ENCODE assay signal across 9 cellular contexts in genomic region chr1:93702102-93702827, GRCh38. TPM values are rescaled to one million over a fixed set of nuclear protein-coding genes. Genes with fewer than 3 reads are reported as not detected.
A peak's percentile ranks its signal among the peaks of the same experiment; 100 is the strongest.
DNase-seq lines count a peak whose midpoint lies in the region; ATAC-seq and TF ChIP-seq lines count a peak whose summit lies in the region.
"Had no signal": no experiment of that assay in that cellular context is flagged by ENCODE, and none has a peak within 500 bp of the region (broad histone marks: within the 10 kb centered on the region; RNA-seq: fewer than 3 reads in every experiment).

No MANE protein-coding gene starts in this region.

- ATAC-seq in GM18502 (IDR thresholded peaks at IDR 0.05; ENCODE audit: poor library complexity, unreplicated experiment) (peak; percentile 31), HG03432 (IDR thresholded peaks at IDR 0.05; ENCODE audit: unreplicated experiment) (peak; percentile 35)
- ATAC-seq in activated CD8-positive, alpha-beta T cell treated with anti-CD3 and anti-CD28 coated beads, Interleukin-2, amount 10 ng/mL, durations not matched to agents 7 days and 5 days, result no peak

- intact Hi-C loops in MCF 10A (cut with micrococcal nuclease), result no loop called here

- TF ChIP-seq CTCF in MCF 10A (IDR thresholded peaks at IDR 0.05; ENCODE audit: unreplicated experiment) (no peak), osteocyte (IDR thresholded peaks at IDR 0.05) (no peak)

- CTCF ChIA-PET in MCF 10A (lab: Yijun Ruan, JAX), result interaction anchor here (0.7 to 4.2 kb wide), 15 partner anchors 9 to 138 kb away, joined by 3 to 37 read pairs (median 4); no protein-coding TSS in a partner anchor
- CTCF ChIA-PET in activated CD8-positive, alpha-beta T cell treated with anti-CD3 and anti-CD28 coated beads, Interleukin-2, amount 10 ng/mL, durations not matched to agents 7 days and 5 days (lab: Charles Lee), result no interaction called here

- BruUV-seq in MCF 10A (replicated peaks; lab: Mats Ljungman, UMichigan), result TSS peak; percentile 33

- H3K27me3 Mint-ChIP-seq in MCF 10A (ENCODE audit: insufficient read depth, unreplicated experiment), result no peaks in the 10 kb centered on the region
- no peaks in the 10 kb centered on the region for H3K27me3 Mint-ChIP-seq in osteocyte (ENCODE audit: unreplicated experiment)
- peaks cover 3% of the 10 kb centered on the region for H3K27me3 Mint-ChIP-seq in activated CD8-positive, alpha-beta T cell treated with anti-CD3 and anti-CD28 coated beads, Interleukin-2, amount 10 ng/mL, durations not matched to agents 7 days and 5 days (ENCODE audit: low read depth)

- H3K27ac Mint-ChIP-seq in MCF 10A (ENCODE audit: low read depth, unreplicated experiment) (peak overlapping the region; percentile 95), osteocyte (ENCODE audit: unreplicated experiment) (peak overlapping the region; percentile 62)
- H3K27ac Mint-ChIP-seq in activated CD8-positive, alpha-beta T cell treated with anti-CD3 and anti-CD28 coated beads, Interleukin-2, amount 10 ng/mL, durations not matched to agents 7 days and 5 days, result no peak overlapping the region

- H3K4me3 Mint-ChIP-seq in MCF 10A (ENCODE audit: unreplicated experiment) (peak overlapping the region; percentile 47), osteocyte (ENCODE audit: unreplicated experiment) (no peak overlapping the region)
- H3K4me3 Mint-ChIP-seq in activated CD8-positive, alpha-beta T cell treated with anti-CD3 and anti-CD28 coated beads, Interleukin-2, amount 10 ng/mL, durations not matched to agents 7 days and 5 days, result no peak overlapping the region
- H3K4me3 Mint-ChIP-seq: brain had no signal

- H3K9me3 Mint-ChIP-seq in MCF 10A (ENCODE audit: unreplicated experiment) (no peaks in the 10 kb centered on the region), osteocyte (ENCODE audit: unreplicated experiment) (no peaks in the 10 kb centered on the region)
- H3K9me3 Mint-ChIP-seq in activated CD8-positive, alpha-beta T cell treated with anti-CD3 and anti-CD28 coated beads, Interleukin-2, amount 10 ng/mL, durations not matched to agents 7 days and 5 days (ENCODE audit: insufficient read depth), result no peaks in the 10 kb centered on the region
- H3K9me3 Mint-ChIP-seq: brain had no signal

- POLR2A ChIA-PET in MCF 10A (lab: Yijun Ruan, JAX), result interaction anchor here (0.6 to 3.8 kb wide), 28 partner anchors 9 to 305 kb away, joined by 3 to 46 read pairs (median 6); partner anchors contain the start of genes BCAR3 and DNTTIP2
- POLR2A ChIA-PET in activated CD8-positive, alpha-beta T cell treated with anti-CD3 and anti-CD28 coated beads, Interleukin-2, amount 10 ng/mL, durations not matched to agents 7 days and 5 days (lab: Charles Lee), result interaction anchor here (0.6 kb wide), 1 partner anchor 769 kb away, joined by 3 read pairs; no protein-coding TSS in a partner anchor

- H3K36me3 Mint-ChIP-seq in MCF 10A (ENCODE audit: insufficient read depth, unreplicated experiment) (peaks cover 6% of the 10 kb centered on the region), osteocyte (ENCODE audit: unreplicated experiment) (no peaks in the 10 kb centered on the region)
- H3K36me3 Mint-ChIP-seq in activated CD8-positive, alpha-beta T cell treated with anti-CD3 and anti-CD28 coated beads, Interleukin-2, amount 10 ng/mL, durations not matched to agents 7 days and 5 days (ENCODE audit: low read depth), result no peaks in the 10 kb centered on the region
- H3K36me3 Mint-ChIP-seq: brain had no signal

- H3K4me1 Mint-ChIP-seq in MCF 10A (ENCODE audit: insufficient read depth, unreplicated experiment) (peaks cover 26% of the 10 kb centered on the region), osteocyte (ENCODE audit: unreplicated experiment) (peaks cover 29% of the 10 kb centered on the region)
- H3K4me1 Mint-ChIP-seq in activated CD8-positive, alpha-beta T cell treated with anti-CD3 and anti-CD28 coated beads, Interleukin-2, amount 10 ng/mL, durations not matched to agents 7 days and 5 days (ENCODE audit: low read depth), result peaks cover 4% of the 10 kb centered on the region

- DNase-seq in MCF 10A (ENCODE audit: unreplicated experiment) (peak; percentile 88), osteocyte (ENCODE audit: extremely low spot score, unreplicated experiment) (no peak), NCI-H526 (lab: John Stamatoyannopoulos, UW) (no peak), activated gamma-delta T cell (lab: John Stamatoyannopoulos, UW) (no peak)
- DNase-seq in stimulated activated CD4-positive, alpha-beta T cell treated with anti-CD3 and anti-CD28 coated beads, Interleukin-1b, Interleukin-23, amount 100 ng/mL, for 48 hours, result no peak
- DNase-seq in activated CD8-positive, alpha-beta T cell treated with anti-CD3 and anti-CD28 coated beads, Interleukin-2, amount 10 ng/mL, durations not matched to agents 7 days and 5 days, result no peak

RNA-seq across cellular contexts. Expression of gene BCAR3, which starts 20.6 kb away (rescaled TPM):
- total RNA-seq in MCF 10A (2022) (83.6 and 130 TPM in 2 replicates), osteocyte (7.9 and 8.8 TPM in 2 replicates)
- under 1 TPM; 0.44 to 0.79 TPM for total RNA-seq in activated CD8-positive, alpha-beta T cell treated with anti-CD3 and anti-CD28 coated beads, Interleukin-2, amount 10 ng/mL, durations not matched to agents 7 days and 5 days
